In the genomic region with DNA sequence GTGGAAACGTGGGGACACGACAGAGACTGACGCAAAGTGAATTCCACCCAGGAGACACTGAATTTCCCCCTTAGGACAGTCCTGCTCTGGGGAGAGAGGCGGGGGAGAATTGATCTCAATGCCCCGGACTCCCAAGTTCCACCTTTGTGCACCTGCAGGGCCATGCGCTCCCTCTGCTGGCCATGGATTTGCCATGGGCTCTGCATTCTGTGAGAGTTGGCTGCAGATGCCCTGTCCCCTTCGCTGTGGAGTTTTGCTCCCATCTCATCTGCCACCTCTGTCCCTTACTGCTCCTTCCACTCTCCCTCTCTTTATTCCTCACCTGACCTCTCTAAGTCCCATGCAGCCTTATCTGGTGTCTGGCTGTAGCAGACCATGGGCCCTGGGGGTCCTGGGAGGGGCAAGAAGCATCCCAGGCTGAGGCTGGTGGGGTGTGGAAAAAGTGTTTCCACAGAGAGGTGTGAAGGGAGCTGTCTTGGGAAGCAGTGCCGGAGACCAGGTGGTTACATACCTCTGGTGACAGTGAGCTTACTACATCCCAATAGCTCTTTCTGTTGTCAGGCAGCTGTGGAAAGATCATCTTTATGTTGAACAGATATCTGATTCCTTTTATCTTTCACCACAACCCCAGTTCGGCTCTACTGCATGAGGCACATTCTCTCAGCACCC, we compare ENCODE assay signal across 9 cellular contexts. TPM values are rescaled to one million over a fixed set of nuclear protein-coding genes. Genes with fewer than 3 reads are reported as not detected.
A peak's percentile ranks its signal among the peaks of the same experiment; 100 is the strongest.
DNase-seq lines count a peak whose midpoint lies in the region; ATAC-seq and TF ChIP-seq lines count a peak whose summit lies in the region.
"Had no signal": no experiment of that assay in that cellular context is flagged by ENCODE, and none has a peak within 500 bp of the region (broad histone marks: within the 10 kb centered on the region; RNA-seq: fewer than 3 reads in every experiment).

No MANE protein-coding gene starts in this region.

- H3K4me1 Mint-ChIP-seq in type B pancreatic cell (ENCODE audit: unreplicated experiment), result no peaks in the 10 kb centered on the region

- no peaks in the 10 kb centered on the region for H3K9me3 Mint-ChIP-seq in type B pancreatic cell

- H3K27ac Mint-ChIP-seq in type B pancreatic cell, result no peak overlapping the region

- in situ Hi-C loops in ACHN (cut with HindIII; ENCODE audit: low pct_ligation_motif_present, low pct_unique_long_range_greater_than_20kb, low sequenced_read_pairs), result loop anchor here (25.0 kb wide), 1 partner anchor 134 kb away; no protein-coding TSS in a partner anchor

- H3K4me3 ChIP-seq in foreskin fibroblast (ENCODE audit: low read depth in 1 of 2, low read length in 2 of 2), result no peak overlapping the region
- H3K4me3 ChIP-seq: HAP-1 had no signal

- peaks cover 52% of the 10 kb centered on the region for H3K27me3 Mint-ChIP-seq in type B pancreatic cell

- H3K36me3 Mint-ChIP-seq in type B pancreatic cell, result no peaks in the 10 kb centered on the region

- ATAC-seq in HG03097 (IDR thresholded peaks at IDR 0.05; ENCODE audit: low FRiP score, unreplicated experiment), result no peak

- DNase-seq in ACHN, result peak; percentile 63
- DNase-seq in GM20000 (ENCODE audit: low spot score), result no peak
- DNase-seq in SK-N-DZ (ENCODE audit: low spot score), result peak; percentile 68
- DNase-seq in foreskin fibroblast, result peak in 1 of 2 donors; percentile 64
- peak; percentile 63 for DNase-seq in type B pancreatic cell (ENCODE audit: extremely low spot score, unreplicated experiment)
- no peak for DNase-seq in stimulated activated CD4-positive, alpha-beta T cell treated with anti-CD3 and anti-CD28 coated beads, Interleukin-1b, Interleukin-23, amount 100 ng/mL, for 48 hours
- DNase-seq in stimulated activated CD4-positive, alpha-beta T cell treated with anti-CD3 and anti-CD28 coated beads, Interleukin-4, amount 100 ng/mL, for 4 hours, result no peak

- peak; percentile 27 for TF ChIP-seq CTCF in GM20000 (IDR thresholded peaks at IDR 0.05; ENCODE audit: extremely low read depth, missing control alignments)
- peak; percentile 70 for TF ChIP-seq CTCF in foreskin fibroblast (IDR thresholded peaks at IDR 0.05; ENCODE audit: low read depth, low read length)
- TF ChIP-seq CTCF in type B pancreatic cell (conservative IDR thresholded peaks at IDR 0.05), result peak; percentile 68

- no peak overlapping the region for H3K4me3 Mint-ChIP-seq in type B pancreatic cell

RNA-seq across cellular contexts. Expression of gene GHRHR, which starts 14.3 kb away (rescaled TPM):
- polyA plus RNA-seq in SK-N-DZ (2014; cell fraction: cytosol; rRNA removed), result not detected in 2 replicates
- not detected in 2 replicates for polyA plus RNA-seq in SK-N-DZ (2014; cell fraction: nucleus; rRNA removed)
- not detected in 2 replicates for total RNA-seq in type B pancreatic cell (ENCODE audit: low replicate concordance)

Comparison
In these comparisons a context has a peak if more than half of its experiments do, and no peak if none do; other contexts are left out.
1. DNase-seq: peak in ACHN (single experiment), SK-N-DZ (single experiment) and type B pancreatic cell (single experiment); none in GM20000 (single experiment), stimulated activated CD4-positive, alpha-beta T cell treated with anti-CD3 and anti-CD28 coated beads, Interleukin-1b, Interleukin-23, amount 100 ng/mL, for 48 hours (single experiment) and stimulated activated CD4-positive, alpha-beta T cell treated with anti-CD3 and anti-CD28 coated beads, Interleukin-4, amount 100 ng/mL, for 4 hours (0 of 2).
2. Peak in every context shown above with its lines, with median percentiles within 50 percentile points of each other: CTCF ChIP-seq.